8 cellular contexts compared by ENCODE assay signal in genomic region chr6:169723200-169723909, GRCh38. TPM values are rescaled to one million over a fixed set of nuclear protein-coding genes. Genes with fewer than 3 reads are reported as not detected.
DNase-seq lines count a peak whose midpoint lies in the region; ATAC-seq and TF ChIP-seq lines count a peak whose summit lies in the region.

No MANE protein-coding gene starts in this region.

- H3F3A ChIP-seq in PC-3 (ENCODE audit: low read length, unreplicated experiment) = no peaks in the 10 kb centered on the region

- peaks cover 38% of the 10 kb centered on the region for H3K4me1 Mint-ChIP-seq in activated T-helper 2 cell treated with anti-CD3 and anti-CD28 coated beads, Interferon-gamma antibody, Interleukin-2, Interleukin-4, amounts not matched to agents 10 μg/mL and 5 μg/mL and 100 μg/mL, durations not matched to agents 14 hours and 24 hours and 36 hours (ENCODE audit: low read depth)
- H3K4me1 Mint-ChIP-seq in naive thymus-derived CD8-positive, alpha-beta T cell = peaks cover 14 to 53% (median 41%) of the 10 kb centered on the region in 4 donors

- TF ChIP-seq CTCF in A673 (conservative IDR thresholded peaks at IDR 0.05; ENCODE audit: low read depth, low read length) (no peak), PC-3 (conservative IDR thresholded peaks at IDR 0.05; ENCODE audit: low read depth, low read length) (no peak), fibroblast of pulmonary artery (IDR thresholded peaks at IDR 0.05; ENCODE audit: low read length, missing control alignments) (no peak)

- peak overlapping the region; percentile 70 for H2AFZ ChIP-seq in PC-3 (ENCODE audit: low read length)

- ATAC-seq in GM18511 (IDR thresholded peaks at IDR 0.05; ENCODE audit: unreplicated experiment) (peak; percentile 39), HG03045 (IDR thresholded peaks at IDR 0.05; ENCODE audit: unreplicated experiment) (peak; percentile 41), PC-3 (peak; percentile 20)
- ATAC-seq in naive thymus-derived CD8-positive, alpha-beta T cell = peak; percentile 41
- ATAC-seq in stimulated activated naive CD8-positive, alpha-beta T cell treated with anti-CD3 and anti-CD28 coated beads, Interleukin-15, Interleukin-2, amounts not matched to agents 100 U/mL and 50 U/mL, for 24 hours = peak; percentile 34

- peaks cover 31% of the 10 kb centered on the region for H3K36me3 Mint-ChIP-seq in activated T-helper 2 cell treated with anti-CD3 and anti-CD28 coated beads, Interferon-gamma antibody, Interleukin-2, Interleukin-4, amounts not matched to agents 10 μg/mL and 5 μg/mL and 100 μg/mL, durations not matched to agents 14 hours and 24 hours and 36 hours (ENCODE audit: low read depth)
- peaks cover 0 to 10% (median 2%) of the 10 kb centered on the region in 3 donors for H3K36me3 Mint-ChIP-seq in naive thymus-derived CD8-positive, alpha-beta T cell

- H3K27me3 Mint-ChIP-seq in activated T-helper 2 cell treated with anti-CD3 and anti-CD28 coated beads, Interferon-gamma antibody, Interleukin-2, Interleukin-4, amounts not matched to agents 10 μg/mL and 5 μg/mL and 100 μg/mL, durations not matched to agents 14 hours and 24 hours and 36 hours (ENCODE audit: low read depth) = peaks cover 2% of the 10 kb centered on the region
- no peaks in the 10 kb centered on the region for H3K27me3 Mint-ChIP-seq in naive thymus-derived CD8-positive, alpha-beta T cell

- H3K4me3 ChIP-seq in A673 (ENCODE audit: low read depth, low read length, poor library complexity, severe bottlenecking) (peak overlapping the region; percentile 92), PC-3 (ENCODE audit: low read length) (peak overlapping the region; percentile 75), fibroblast of pulmonary artery (replicated peaks; ENCODE audit: low read depth, low read length) (peak overlapping the region; percentile 72)

- H4K20me1 ChIP-seq in PC-3 (ENCODE audit: low read length) = peaks cover 4% of the 10 kb centered on the region; the same call in 1 of the 2 replicates

- peak overlapping the region; percentile 93 for H3K4me2 ChIP-seq in PC-3 (ENCODE audit: low read length)

- H3K4me1 ChIP-seq in A673 (ENCODE audit: insufficient read depth, low read length, poor library complexity, severe bottlenecking) (peaks cover 28% of the 10 kb centered on the region), PC-3 (ENCODE audit: insufficient read depth, low read length) (peaks cover 13% of the 10 kb centered on the region)

- H3K36me3 ChIP-seq in A673 (ENCODE audit: insufficient read depth, low read length, poor library complexity, severe bottlenecking) (peaks cover under 1% of the 10 kb centered on the region), PC-3 (ENCODE audit: low read depth, low read length) (no peaks in the 10 kb centered on the region)

- no peaks in the 10 kb centered on the region for H3K9me3 Mint-ChIP-seq in activated T-helper 2 cell treated with anti-CD3 and anti-CD28 coated beads, Interferon-gamma antibody, Interleukin-2, Interleukin-4, amounts not matched to agents 10 μg/mL and 5 μg/mL and 100 μg/mL, durations not matched to agents 14 hours and 24 hours and 36 hours
- H3K9me3 Mint-ChIP-seq in naive thymus-derived CD8-positive, alpha-beta T cell = no peaks in the 10 kb centered on the region

- peak overlapping the region; percentile 74 for H3K9ac ChIP-seq in PC-3 (ENCODE audit: low read length)

- POLR2A ChIA-PET in A673 (lab: Charles Lee; ENCODE audit: low non-redundant PET) (no interaction called here), PC-3 (lab: Charles Lee; ENCODE audit: unreplicated experiment) (no interaction called here)
- POLR2A ChIA-PET in naive thymus-derived CD8-positive, alpha-beta T cell (lab: Charles Lee) = interaction anchor here (0.8 to 8.9 kb wide), 12 partner anchors 11 to 829 kb away, joined by 3 to 129 read pairs (median 6); partner anchors contain the start of genes C6orf120, DYNLT2, ERMARD and PSMB1

- peak overlapping the region; percentile 97 for H3K27ac Mint-ChIP-seq in activated T-helper 2 cell treated with anti-CD3 and anti-CD28 coated beads, Interferon-gamma antibody, Interleukin-2, Interleukin-4, amounts not matched to agents 10 μg/mL and 5 μg/mL and 100 μg/mL, durations not matched to agents 14 hours and 24 hours and 36 hours
- H3K27ac Mint-ChIP-seq in naive thymus-derived CD8-positive, alpha-beta T cell = peak overlapping the region; percentile 95 to 99 (median 97)

- BruUV-seq in A673 (replicated peaks; lab: Mats Ljungman, UMichigan) (no TSS peak), PC-3 (replicated peaks; lab: Mats Ljungman, UMichigan) (no TSS peak)

- H3K27ac ChIP-seq in A673 (ENCODE audit: low read depth, low read length, poor library complexity, severe bottlenecking) (peak overlapping the region; percentile 82), PC-3 (ENCODE audit: low read length) (peak overlapping the region; percentile 70)

- H3K27me3 ChIP-seq in A673 (replicated peaks; ENCODE audit: insufficient read depth, low read depth, low read length, poor library complexity) = no peaks in the 10 kb centered on the region
- H3K27me3 ChIP-seq in PC-3 (ENCODE audit: low read length) = no peaks in the 10 kb centered on the region

- CTCF ChIA-PET in A673 (lab: Charles Lee) = no interaction called here
- CTCF ChIA-PET in PC-3 (lab: Charles Lee) = no interaction called here

- H3K79me2 ChIP-seq in PC-3 (ENCODE audit: low read length) = peaks cover 37% of the 10 kb centered on the region

- intact Hi-C loops in A673 (cut with micrococcal nuclease; ENCODE audit: unreplicated experiment) = loop anchor here (5.0 kb wide), 1 partner anchor 804 kb away; no protein-coding TSS in a partner anchor
- intact Hi-C loops in PC-3 (cut with micrococcal nuclease) = loop anchor here (2.0 to 10.0 kb wide), 3 partner anchors 21 to 831 kb away; partner anchors contain the start of genes C6orf120, DYNLT2, ERMARD and PSMB1
- intact Hi-C loops in activated T-helper 2 cell treated with anti-CD3 and anti-CD28 coated beads, Interferon-gamma antibody, Interleukin-2, Interleukin-4, amounts not matched to agents 10 μg/mL and 5 μg/mL and 100 μg/mL, durations not matched to agents 14 hours and 24 hours and 36 hours (cut with micrococcal nuclease) = loop anchor here (1.0 to 10.0 kb wide), 4 partner anchors 21 to 831 kb away; partner anchors contain the start of genes C6orf120, DLL1, DYNLT2 and ERMARD

- no peaks in the 10 kb centered on the region for H3K9me2 ChIP-seq in PC-3 (replicated peaks; ENCODE audit: low read length)

- peak overlapping the region; percentile 97 for H3K4me3 Mint-ChIP-seq in activated T-helper 2 cell treated with anti-CD3 and anti-CD28 coated beads, Interferon-gamma antibody, Interleukin-2, Interleukin-4, amounts not matched to agents 10 μg/mL and 5 μg/mL and 100 μg/mL, durations not matched to agents 14 hours and 24 hours and 36 hours (ENCODE audit: low read depth)
- H3K4me3 Mint-ChIP-seq in naive thymus-derived CD8-positive, alpha-beta T cell = peak overlapping the region; percentile 90 to 97 (median 94)

- H3K9me3 ChIP-seq in A673 (ENCODE audit: low read depth, low read length, poor library complexity, severe bottlenecking) (no peaks in the 10 kb centered on the region), PC-3 (ENCODE audit: low read length) (no peaks in the 10 kb centered on the region)

- DNase-seq in A673 (ENCODE audit: low spot score) (peak; percentile 84), PC-3 (peak; percentile 29), fibroblast of pulmonary artery (ENCODE audit: low read depth) (peak; percentile 72)
- peak; percentile 59 for DNase-seq in activated T-helper 2 cell treated with anti-CD3 and anti-CD28 coated beads, Interferon-gamma antibody, Interleukin-2, Interleukin-4, amounts not matched to agents 10 μg/mL and 5 μg/mL and 100 μg/mL, durations not matched to agents 14 hours and 24 hours and 36 hours (ENCODE audit: low spot score)
- peak; percentile 59 to 84 (median 71) for DNase-seq in naive thymus-derived CD8-positive, alpha-beta T cell
- peak; percentile 70 for DNase-seq in stimulated activated naive CD8-positive, alpha-beta T cell treated with anti-CD3 and anti-CD28 coated beads, Interleukin-15, Interleukin-2, amounts not matched to agents 100 U/mL and 50 U/mL, for 24 hours

RNA-seq across cellular contexts. Expression of gene PHF10, which starts 0.9 kb away (rescaled TPM):
- total RNA-seq in A673 (2021) (58.4 and 61.4 TPM in 2 replicates), PC-3 (2014; rRNA removed) (6.3 and 10.7 TPM in 2 replicates)
- total RNA-seq in activated T-helper 2 cell treated with anti-CD3 and anti-CD28 coated beads, Interferon-gamma antibody, Interleukin-2, Interleukin-4, amounts not matched to agents 10 μg/mL and 5 μg/mL and 100 μg/mL, durations not matched to agents 14 hours and 24 hours and 36 hours = 94.5 and 95.3 TPM in 2 replicates
- 100 to 1,000 TPM; 124 to 126 TPM for total RNA-seq in naive thymus-derived CD8-positive, alpha-beta T cell
- 10 to 100 TPM; 13.1 to 23.2 (median 13.7) TPM for polyA plus RNA-seq in naive thymus-derived CD8-positive, alpha-beta T cell

RNA-seq across cellular contexts. Expression of gene C6orf120, which starts 21.4 kb away (rescaled TPM):
- total RNA-seq in A673 (2021) (23.2 and 25.9 TPM in 2 replicates), PC-3 (2014; rRNA removed) (17.0 and 18.6 TPM in 2 replicates)
- total RNA-seq in activated T-helper 2 cell treated with anti-CD3 and anti-CD28 coated beads, Interferon-gamma antibody, Interleukin-2, Interleukin-4, amounts not matched to agents 10 μg/mL and 5 μg/mL and 100 μg/mL, durations not matched to agents 14 hours and 24 hours and 36 hours = 18.9 and 19.6 TPM in 2 replicates
- 10 to 100 TPM; 30.7 to 30.8 TPM for total RNA-seq in naive thymus-derived CD8-positive, alpha-beta T cell
- polyA plus RNA-seq in naive thymus-derived CD8-positive, alpha-beta T cell = 10 to 100 TPM in 1 of 3 donors, 1 to 10 TPM in 2; 7.9 to 10.1 (median 8.1) TPM

RNA-seq across cellular contexts. Expression of gene WDR27, which starts 21.5 kb away (rescaled TPM):
- 77.3 and 89.1 TPM in 2 replicates for total RNA-seq in A673 (2021)
- total RNA-seq in PC-3 (2014; rRNA removed) = 20.0 and 28.3 TPM in 2 replicates
- 35.0 and 35.9 TPM in 2 replicates for total RNA-seq in activated T-helper 2 cell treated with anti-CD3 and anti-CD28 coated beads, Interferon-gamma antibody, Interleukin-2, Interleukin-4, amounts not matched to agents 10 μg/mL and 5 μg/mL and 100 μg/mL, durations not matched to agents 14 hours and 24 hours and 36 hours
- total RNA-seq in naive thymus-derived CD8-positive, alpha-beta T cell = 10 to 100 TPM; 74.1 to 80.9 TPM
- polyA plus RNA-seq in naive thymus-derived CD8-positive, alpha-beta T cell = 1 to 10 TPM; 3.7 to 7.3 (median 6.4) TPM

RNA-seq across cellular contexts. Expression of gene DYNLT2, which starts 28.0 kb away (rescaled TPM):
- total RNA-seq in A673 (2021) (2.4 TPM in 2 replicates), PC-3 (2014; rRNA removed) (0.51 and 1.5 TPM in 2 replicates)
- 1.9 and 2.1 TPM in 2 replicates for total RNA-seq in activated T-helper 2 cell treated with anti-CD3 and anti-CD28 coated beads, Interferon-gamma antibody, Interleukin-2, Interleukin-4, amounts not matched to agents 10 μg/mL and 5 μg/mL and 100 μg/mL, durations not matched to agents 14 hours and 24 hours and 36 hours
- total RNA-seq in naive thymus-derived CD8-positive, alpha-beta T cell = 1 to 10 TPM; 7.2 to 7.4 TPM
- polyA plus RNA-seq in naive thymus-derived CD8-positive, alpha-beta T cell = under 1 TPM; 0.35 to 0.67 (median 0.63) TPM

RNA-seq across cellular contexts. Expression of gene ERMARD, which starts 28.1 kb away (rescaled TPM):
- total RNA-seq in A673 (2021) (19.6 and 23.2 TPM in 2 replicates), PC-3 (2014; rRNA removed) (16.3 and 24.2 TPM in 2 replicates)
- 24.5 and 25.9 TPM in 2 replicates for total RNA-seq in activated T-helper 2 cell treated with anti-CD3 and anti-CD28 coated beads, Interferon-gamma antibody, Interleukin-2, Interleukin-4, amounts not matched to agents 10 μg/mL and 5 μg/mL and 100 μg/mL, durations not matched to agents 14 hours and 24 hours and 36 hours
- 10 to 100 TPM; 38.7 to 41.5 TPM for total RNA-seq in naive thymus-derived CD8-positive, alpha-beta T cell
- 10 to 100 TPM in 1 of 3 donors, 1 to 10 TPM in 2; 9.2 to 12.4 (median 9.2) TPM for polyA plus RNA-seq in naive thymus-derived CD8-positive, alpha-beta T cell

Comparison
In these comparisons a context has a peak if more than half of its experiments do, and no peak if none do; other contexts are left out.
1. Peak in every context shown above with its lines: DNase-seq, ATAC-seq, H3K4me3 ChIP-seq and H3K27ac ChIP-seq.
2. DNase-seq: peak in every context shown above with its lines; median percentile 84 in A673; 72 in fibroblast of pulmonary artery; 71 in naive thymus-derived CD8-positive, alpha-beta T cell; 70 in stimulated activated naive CD8-positive, alpha-beta T cell treated with anti-CD3 and anti-CD28 coated beads, Interleukin-15, Interleukin-2, amounts not matched to agents 100 U/mL and 50 U/mL, for 24 hours; 59 in activated T-helper 2 cell treated with anti-CD3 and anti-CD28 coated beads, Interferon-gamma antibody, Interleukin-2, Interleukin-4, amounts not matched to agents 10 μg/mL and 5 μg/mL and 100 μg/mL, durations not matched to agents 14 hours and 24 hours and 36 hours; 29 in PC-3.